In the genomic region with DNA sequence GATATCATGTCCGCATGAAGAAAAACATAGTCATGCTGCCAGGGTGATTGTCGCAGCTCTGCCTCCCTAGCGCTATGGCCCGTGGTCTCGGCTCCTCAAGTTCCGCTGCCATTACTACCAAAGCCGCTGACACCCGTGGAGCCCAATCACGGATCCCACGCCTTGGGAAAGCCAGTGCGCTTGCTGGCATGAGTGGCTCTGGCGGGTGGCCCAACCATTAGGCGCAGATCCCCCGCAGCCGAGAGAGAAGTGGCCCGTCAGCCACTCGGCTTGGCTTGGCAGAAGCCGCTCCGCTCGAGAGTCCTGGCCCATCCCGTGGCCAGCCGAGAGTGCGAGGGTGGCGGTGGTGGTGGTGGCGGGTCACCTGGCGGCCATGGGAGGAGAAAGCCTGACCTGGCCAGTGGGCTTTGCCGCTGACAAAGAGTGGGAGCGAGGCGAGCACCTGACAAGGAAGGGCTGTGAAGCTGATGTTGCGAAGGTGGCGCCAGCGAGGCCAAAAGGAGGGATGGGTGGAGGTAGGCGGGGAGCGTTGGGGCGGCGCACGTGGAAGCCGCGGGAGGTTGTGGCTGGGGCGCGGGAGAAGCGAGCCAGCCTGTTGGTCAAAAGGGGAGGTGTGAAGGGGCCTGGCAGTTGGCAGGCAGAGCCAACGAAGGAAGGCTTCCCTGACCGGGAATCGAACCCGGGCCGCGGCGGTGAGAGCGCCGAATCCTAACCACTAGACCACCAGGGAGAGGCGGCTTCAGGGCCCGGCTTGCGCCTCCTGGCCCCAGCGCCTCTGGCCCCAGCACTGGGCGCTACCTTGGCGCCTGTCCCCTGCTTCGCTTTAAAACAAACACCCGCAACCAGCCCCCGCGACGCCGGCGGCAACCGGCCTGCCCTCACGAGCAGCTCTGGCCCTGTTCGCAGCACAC, we compare ENCODE assay signal across 8 cellular contexts. TPM values are rescaled to one million over a fixed set of nuclear protein-coding genes. Genes with fewer than 3 reads are reported as not detected.
DNase-seq lines count a peak whose midpoint lies in the region; ATAC-seq, FAIRE-seq and TF ChIP-seq lines count a peak whose summit lies in the region.
"Not testable (repeated sequence)": the region's sequence is repeated elsewhere in the genome, so short reads cannot be mapped to it uniquely, and the experiment has no call there.

No MANE protein-coding gene starts in this region.

- CTCF ChIA-PET in GM12878 (lab: Yijun Ruan, JAX); HepG2 (lab: Yijun Ruan, JAX; ENCODE audit: low intra/inter-chr PET ratio, low total read pairs): not testable (repeated sequence)

- not testable (repeated sequence) for BruUV-seq in GM12878 (replicated peaks; lab: Mats Ljungman, UMichigan); HepG2 (replicated peaks; lab: Mats Ljungman, UMichigan)

- not testable (repeated sequence) for H3K27me3 Mint-ChIP-seq in stimulated activated memory B cell treated with anti-CD40 and anti-IgM and Interleukin-4, amounts not matched to agents 10 μg/mL and 1 μg/mL and 100 μg/mL, for 72 hours

- H3K36me3 ChIP-seq in GM12878 (ENCODE audit: control insufficient read depth in 2 of 2, insufficient read depth in 2 of 2, low read length in 1 of 2); HepG2 (replicated peaks in 1 of 2; ENCODE audit: control insufficient read depth in 1 of 2, insufficient read depth in 2 of 2, low read length in 2 of 2): not testable (repeated sequence)

- DNase-seq in activated CD4-positive, CD25-positive, alpha-beta regulatory T cell treated with anti-CD3 and anti-CD28 coated beads, Interleukin-2, amount 50 U/mL, for 72 hours, result peak; percentile 44
- DNase-seq in GM12878 (ENCODE audit: low read depth, low spot score); HepG2 (ENCODE audit: low spot score): not testable (repeated sequence)

- ATAC-seq in GM18508 (IDR thresholded peaks at IDR 0.05; ENCODE audit: insufficient read depth, unreplicated experiment), result peak; percentile 61
- ATAC-seq in GM19468 (IDR thresholded peaks at IDR 0.05; ENCODE audit: extremely low read depth, unreplicated experiment), result peak; percentile 53
- peak; percentile 64 for ATAC-seq in HG02763 (IDR thresholded peaks at IDR 0.05; ENCODE audit: unreplicated experiment)
- peak; percentile 77 for ATAC-seq in HG03354 (IDR thresholded peaks at IDR 0.05; ENCODE audit: poor library complexity, severe bottlenecking, unreplicated experiment)
- ATAC-seq in GM12878, result peak; percentile 81
- peak; percentile 73 for ATAC-seq in HepG2
- ATAC-seq in stimulated activated memory B cell treated with anti-CD40 and anti-IgM and Interleukin-4, amounts not matched to agents 10 μg/mL and 1 μg/mL and 100 μg/mL, for 72 hours, result peak; percentile 65

- intact Hi-C loops in GM12878 (cut with micrococcal nuclease; ENCODE audit: unreplicated experiment); HepG2 (cut with micrococcal nuclease; ENCODE audit: unreplicated experiment): not testable (repeated sequence)

- H2AFZ ChIP-seq in GM12878 (ENCODE audit: control insufficient read depth, low read depth, low read length); HepG2 (ENCODE audit: low read length): not testable (repeated sequence)

- FAIRE-seq in GM12878 (lab: Jason Lieb, UNC); HepG2 (lab: Jason Lieb, UNC): not testable (repeated sequence)

- H3K79me2 ChIP-seq in GM12878 (ENCODE audit: control insufficient read depth, insufficient read depth, low read length); HepG2 (ENCODE audit: insufficient read depth, low read length): not testable (repeated sequence)

- in situ Hi-C loops in GM12878 (cut with MboI); HepG2 (cut with HindIII; ENCODE audit: extremely low pct_ligation_motif_present, low pct_unique_long_range_greater_than_20kb): not testable (repeated sequence)

- not testable (repeated sequence) for H4K20me1 ChIP-seq in GM12878 (ENCODE audit: control insufficient read depth, insufficient read depth); HepG2 (ENCODE audit: insufficient read depth, low read length)

- RAD21 ChIA-PET in GM12878 (lab: Charles Lee; ENCODE audit: unreplicated experiment), result not testable (repeated sequence)

- H3K4me1 Mint-ChIP-seq in stimulated activated memory B cell treated with anti-CD40 and anti-IgM and Interleukin-4, amounts not matched to agents 10 μg/mL and 1 μg/mL and 100 μg/mL, for 72 hours, result not testable (repeated sequence)

- not testable (repeated sequence) for H3K9me3 Mint-ChIP-seq in stimulated activated memory B cell treated with anti-CD40 and anti-IgM and Interleukin-4, amounts not matched to agents 10 μg/mL and 1 μg/mL and 100 μg/mL, for 72 hours

- SMC1A ChIA-PET in GM12878 (lab: Charles Lee; ENCODE audit: uncharacterized antibody, unreplicated experiment), result not testable (repeated sequence)

- not testable (repeated sequence) for H3K4me2 ChIP-seq in GM12878 (ENCODE audit: control insufficient read depth, insufficient read depth); HepG2 (ENCODE audit: low read depth, low read length)

- H3K27ac Mint-ChIP-seq in stimulated activated memory B cell treated with anti-CD40 and anti-IgM and Interleukin-4, amounts not matched to agents 10 μg/mL and 1 μg/mL and 100 μg/mL, for 72 hours, result not testable (repeated sequence)

- not testable (repeated sequence) for H3K9me3 ChIP-seq in GM12878 (replicated peaks; ENCODE audit: control insufficient read depth, insufficient read depth, low read length); HepG2 (ENCODE audit: low read length)

- WGBS in GM12878 (ENCODE audit: insufficient coverage, insufficient replicate concordance, low lambda C conversion rate, missing lambda C conversion rate), result 85% methylated on average over 17 of the region's 67 CpGs
- 77% methylated on average over 17 of the region's 67 CpGs for WGBS in HepG2 (ENCODE audit: low lambda C conversion rate)

- not testable (repeated sequence) for H3K27ac ChIP-seq in GM12878 (ENCODE audit: control insufficient read depth, insufficient read depth); HepG2 (ENCODE audit: extremely low read length, insufficient read depth, low read length)

- POLR2A ChIA-PET in GM12878 (lab: Charles Lee); HepG2 (lab: Yijun Ruan, JAX): not testable (repeated sequence)

- TF ChIP-seq POLR2A in GM12878 (IDR thresholded peaks at IDR 0.05; ENCODE audit: low read depth, low read length); HepG2 (IDR thresholded peaks at IDR 0.05; ENCODE audit: insufficient read depth in 1 of 2, low read depth in 2 of 2, low read length in 2 of 2): not testable (repeated sequence)

- TF ChIP-seq EP300 in GM12878 (IDR thresholded peaks at IDR 0.05; ENCODE audit: borderline replicate concordance in 1 of 2, control insufficient read depth in 1 of 2, low read depth in 2 of 2, low read length in 2 of 2); HepG2 (IDR thresholded peaks at IDR 0.05; ENCODE audit: low read depth in 2 of 2, low read length in 2 of 2); HepG2 (CRISPR knock-in tag; IDR thresholded peaks at IDR 0.05; ENCODE audit: borderline replicate concordance): not testable (repeated sequence)

- not testable (repeated sequence) for H3K4me1 ChIP-seq in GM12878 (ENCODE audit: control insufficient read depth, insufficient read depth, low read length); HepG2 (ENCODE audit: insufficient read depth, low read length)

- not testable (repeated sequence) for H3K4me3 Mint-ChIP-seq in stimulated activated memory B cell treated with anti-CD40 and anti-IgM and Interleukin-4, amounts not matched to agents 10 μg/mL and 1 μg/mL and 100 μg/mL, for 72 hours

- not testable (repeated sequence) for H3K36me3 Mint-ChIP-seq in stimulated activated memory B cell treated with anti-CD40 and anti-IgM and Interleukin-4, amounts not matched to agents 10 μg/mL and 1 μg/mL and 100 μg/mL, for 72 hours

- H3K27me3 ChIP-seq in GM12878 (replicated peaks in 1 of 2; ENCODE audit: control insufficient read depth in 2 of 2, insufficient read depth in 2 of 2, low read length in 1 of 2); HepG2 (ENCODE audit: control insufficient read depth in 1 of 2, insufficient read depth in 2 of 2, low read length in 2 of 2): not testable (repeated sequence)

- not testable (repeated sequence) for H3K4me3 ChIP-seq in GM12878; HepG2 (replicated peaks in 1 of 3; ENCODE audit: insufficient read depth in 1 of 3, low read depth in 2 of 3, low read length in 3 of 3)

- TF ChIP-seq RAD21 in GM12878 (IDR thresholded peaks at IDR 0.05; ENCODE audit: insufficient read depth, low read depth, low read length); HepG2 (CRISPR knock-in tag; IDR thresholded peaks at IDR 0.05): not testable (repeated sequence)

- H3K9ac ChIP-seq in GM12878 (ENCODE audit: control insufficient read depth, insufficient read depth, low read length); HepG2 (ENCODE audit: insufficient read depth, low read depth, low read length): not testable (repeated sequence)

- not testable (repeated sequence) for TF ChIP-seq CTCF in GM12878 (IDR thresholded peaks at IDR 0.05 in 2 of 3, conservative IDR thresholded peaks at IDR 0.05 in 1 of 3; ENCODE audit: control insufficient read depth in 2 of 3, extremely low read depth in 1 of 3, insufficient read depth in 1 of 3, low read depth in 3 of 3, low read length in 3 of 3); HepG2 (CRISPR knock-in tag; IDR thresholded peaks at IDR 0.05)

RNA-seq across cellular contexts. Expression of a gene that starts 51.1 kb away (rescaled TPM):
- total RNA-seq in GM12878 (2013; cell fraction: nucleolus; rRNA removed), result 7.9 and 10.6 TPM in 2 replicates
- 5.0 and 5.7 TPM in 2 replicates for total RNA-seq in GM12878 (2014; rRNA removed)
- total RNA-seq in GM12878 (2014; rRNA removed; fragmentation: Illumina TruSeq; extraction: Trizol), result 5.3 and 7.0 TPM in 2 replicates
- 6.4 and 6.9 TPM in 2 replicates for total RNA-seq in GM12878 (2021)
- polyA plus RNA-seq in GM12878 (2011; ENCODE audit: low read depth), result 0.41 TPM
- 2.3 and 3.7 TPM in 2 replicates for polyA plus RNA-seq in GM12878 (2011; rRNA removed)
- 1.0 TPM in 2 replicates for polyA plus RNA-seq in GM12878 (2011; cell fraction: cytosol; rRNA removed)
- 2.4 and 2.9 TPM in 2 replicates for polyA plus RNA-seq in GM12878 (2011; cell fraction: nucleus; rRNA removed)
- polyA plus RNA-seq in GM12878 (2012), result 1.2 and 1.4 TPM in 2 replicates
- polyA plus RNA-seq in GM12878 (2014; fragmentation: Illumina TruSeq; extraction: Trizol), result 7.4 and 9.3 TPM in 2 replicates
- polyA plus RNA-seq in GM12878 (2014; fragmentation: Nextera tagmentation; extraction: Ambion mirVana), result 1 to 10 TPM; 3.8 to 4.2 TPM
- polyA plus RNA-seq in GM12878 (2014; rRNA removed), result 3.2 and 3.3 TPM in 2 replicates
- polyA plus RNA-seq in GM12878 (2016; fragmentation: Nextera tagmentation; extraction: Ambion mirVana), result 1 to 10 TPM; 3.1 to 3.6 TPM
- polyA minus RNA-seq in GM12878 (2011; rRNA and poly(A)+ RNA removed), result 1.5 and 1.8 TPM in 2 replicates
- polyA minus RNA-seq in GM12878 (2011; cell fraction: cytosol; rRNA and poly(A)+ RNA removed), result 0.53 and 1.0 TPM in 2 replicates
- 1.3 and 2.4 TPM in 2 replicates for polyA minus RNA-seq in GM12878 (2011; cell fraction: nucleus; rRNA and poly(A)+ RNA removed)
- not detected in 2 replicates for total RNA-seq in HepG2 (2016; rRNA removed; fragmentation: Illumina TruSeq; extraction: Trizol)
- total RNA-seq in HepG2 (2016; cell fraction: cytosol; rRNA removed; fragmentation: Illumina TruSeq; extraction: Trizol; ENCODE audit: low read depth), result not detected in 2 replicates
- total RNA-seq in HepG2 (2016; cell fraction: insoluble cytoplasmic fraction; rRNA removed; fragmentation: Illumina TruSeq; extraction: Trizol), result 0.04 TPM in 1 of 2 replicates, not detected in the other
- total RNA-seq in HepG2 (2016; cell fraction: membrane; rRNA removed; fragmentation: Illumina TruSeq; extraction: Trizol), result not detected in 2 replicates
- not detected in 2 replicates for total RNA-seq in HepG2 (2016; cell fraction: nucleus; rRNA removed; fragmentation: Illumina TruSeq; extraction: Trizol)
- polyA plus RNA-seq in HepG2 (2011; rRNA removed), result 0.31 and 0.44 TPM in 2 replicates
- 0.28 and 8.4 TPM in 2 replicates for polyA plus RNA-seq in HepG2 (2011; cell fraction: cytosol; rRNA removed)
- polyA plus RNA-seq in HepG2 (2011; cell fraction: nucleus; rRNA removed), result 0.08 and 0.09 TPM in 2 replicates
- polyA plus RNA-seq in HepG2 (2012), result 0.39 TPM in 1 of 2 replicates, not detected in the other
- 0.09 TPM in 1 of 2 replicates, not detected in the other for polyA plus RNA-seq in HepG2 (2016; cell fraction: cytosol; fragmentation: Illumina TruSeq; extraction: Trizol; ENCODE audit: low read depth)
- not detected in 2 replicates for polyA plus RNA-seq in HepG2 (2016; cell fraction: insoluble cytoplasmic fraction; fragmentation: Illumina TruSeq; extraction: Trizol; ENCODE audit: low read depth)
- polyA plus RNA-seq in HepG2 (2016; cell fraction: membrane; fragmentation: Illumina TruSeq; extraction: Trizol; ENCODE audit: low read depth), result 0.41 TPM in 1 of 2 replicates, not detected in the other
- polyA plus RNA-seq in HepG2 (2016; cell fraction: nucleus; fragmentation: Illumina TruSeq; extraction: Trizol; ENCODE audit: insufficient read depth, low read depth), result not detected in 2 replicates
- 0.48 and 2.3 TPM in 2 replicates for polyA minus RNA-seq in HepG2 (2011; rRNA and poly(A)+ RNA removed; ENCODE audit: low replicate concordance)
- polyA minus RNA-seq in HepG2 (2011; cell fraction: cytosol; rRNA and poly(A)+ RNA removed), result not detected in 2 replicates
- 0.13 TPM in 1 of 2 replicates, not detected in the other for polyA minus RNA-seq in HepG2 (2011; cell fraction: nucleus; rRNA and poly(A)+ RNA removed)
